ENCODE assay signal across 16 cellular contexts in genomic region chr10:114328278-114328812, GRCh38.
DNase-seq lines count a peak whose midpoint lies in the region; ATAC-seq and TF ChIP-seq lines count a peak whose summit lies in the region.
"Had no signal": no experiment of that assay in that cellular context is flagged by ENCODE, and none has a peak within 500 bp of the region (broad histone marks: within the 10 kb centered on the region; RNA-seq: fewer than 3 reads in every experiment).

No MANE protein-coding gene starts in this region.

- WGBS in esophagus muscularis mucosa: 80% methylated on average over 1 of the region's 10 CpGs
- WGBS in mesenchymal stem cell: 82% methylated on average over 8 of the region's 10 CpGs
- 76 to 93% (median 83%) methylated on average over 4 to 10 of the region's 10 CpGs for WGBS in spleen, 5 donors

- H4K91ac ChIP-seq in mesenchymal stem cell (ENCODE audit: low read length): peak overlapping the region; percentile 84

- H3K79me1 ChIP-seq in mesenchymal stem cell (replicated peaks; ENCODE audit: low read length, poor library complexity, severe bottlenecking): no peaks in the 10 kb centered on the region

- H3K27me3 ChIP-seq in esophagus muscularis mucosa (no peaks in the 10 kb centered on the region), mesenchymal stem cell (ENCODE audit: control insufficient read depth in 1 of 2, insufficient read depth in 1 of 2, low read length in 2 of 2) (peaks cover 0 to 33% of the 10 kb centered on the region in 2 experiments), spleen (replicated peaks in 1 of 7) (no peaks in the 10 kb centered on the region)

- H2BK12ac ChIP-seq in mesenchymal stem cell (ENCODE audit: low read length in 2 of 2): peak overlapping the region in 1 of 2 experiments; percentile 66

- H3K4me3 ChIP-seq in esophagus muscularis mucosa (no peak overlapping the region), mesenchymal stem cell (ENCODE audit: insufficient read depth in 1 of 2, low read depth in 1 of 2, low read length in 2 of 2) (no peak overlapping the region), spleen (no peak overlapping the region)
- H3K4me3 ChIP-seq: HAP-1 had no signal

- no peak overlapping the region for H3K4me2 ChIP-seq in mesenchymal stem cell (ENCODE audit: low read length, poor library complexity, severe bottlenecking)

- peak overlapping the region in 1 of 2 experiments; percentile 43 for H3K4ac ChIP-seq in mesenchymal stem cell (ENCODE audit: low read depth in 1 of 2, low read length in 2 of 2)

- no peak for TF ChIP-seq CTCF in esophagus muscularis mucosa (IDR thresholded peaks at IDR 0.05)
- TF ChIP-seq CTCF in spleen (IDR thresholded peaks at IDR 0.05 in 8 of 11, conservative IDR thresholded peaks at IDR 0.05 in 3 of 11): no peak

- H3K36me3 ChIP-seq in esophagus muscularis mucosa (peaks cover 0 to 13% (median 0%) of the 10 kb centered on the region in 4 donors), mesenchymal stem cell (ENCODE audit: control insufficient read depth in 1 of 2, insufficient read depth in 2 of 2, low read depth in 1 of 2, low read length in 2 of 2) (peaks cover 0 to 5% of the 10 kb centered on the region in 2 experiments), spleen (peaks cover 0 to 78% (median 7%) of the 10 kb centered on the region in 6 donors)
- H3K36me3 ChIP-seq: HAP-1 had no signal

- no peak overlapping the region for H3K23ac ChIP-seq in mesenchymal stem cell (ENCODE audit: low read length in 2 of 2)

- no peak overlapping the region for H3K9ac ChIP-seq in mesenchymal stem cell (ENCODE audit: low read length)

- TF ChIP-seq POLR2A in esophagus muscularis mucosa (IDR thresholded peaks at IDR 0.05; ENCODE audit: low read depth) (no peak), spleen (IDR thresholded peaks at IDR 0.05) (no peak)

- H2BK5ac ChIP-seq in mesenchymal stem cell (ENCODE audit: low read depth, low read length, poor library complexity, severe bottlenecking): no peak overlapping the region

- no peak overlapping the region for H2AFZ ChIP-seq in mesenchymal stem cell (ENCODE audit: low read depth, low read length)

- H2BK15ac ChIP-seq in mesenchymal stem cell (ENCODE audit: low read depth, poor library complexity, severe bottlenecking): peak overlapping the region; percentile 41

- H4K8ac ChIP-seq in mesenchymal stem cell (ENCODE audit: low read length): peak overlapping the region; percentile 1

- no peak for ATAC-seq in HG03108 (IDR thresholded peaks at IDR 0.05; ENCODE audit: unreplicated experiment)

- no peak for TF ChIP-seq EP300 in esophagus muscularis mucosa (IDR thresholded peaks at IDR 0.05)

- H2AK5ac ChIP-seq in mesenchymal stem cell (ENCODE audit: low read length, severe bottlenecking): no peak overlapping the region

- H3K14ac ChIP-seq in mesenchymal stem cell (ENCODE audit: low read length in 2 of 2): peak overlapping the region in 1 of 2 experiments; percentile 3

- H3K27ac ChIP-seq in esophagus muscularis mucosa (replicated peaks in 1 of 4) (peak overlapping the region in 3 of 4 donors; percentile 27 to 41 (median 29)), mesenchymal stem cell (ENCODE audit: low read length, poor library complexity, severe bottlenecking) (no peak overlapping the region), spleen (peak overlapping the region in 5 of 8 donors; percentile 10 to 73 (median 54))

- peak overlapping the region; percentile 29 to 31 for H3K18ac ChIP-seq in mesenchymal stem cell (ENCODE audit: low read depth in 1 of 2, low read length in 2 of 2)

- DNase-seq in RPMI8226 (peak; percentile 52), esophagus muscularis mucosa (ENCODE audit: extremely low spot score) (no peak), mesenchymal stem cell (no peak), spleen (no peak), NCI-H1417 treated with DMSO at 0.1 percent for 48 hours (lab: John Stamatoyannopoulos, UW) (no peak), SKM-1 (lab: John Stamatoyannopoulos, UW; ENCODE audit: unreplicated experiment) (no peak)
- DNase-seq: ACHN, DND-41, Karpas-422, NCI-H1436 treated with DMSO at 0.1 percent for 48 hours, NCI-H2029, NCI-H345, NCI-H526, PC-3 had no signal

- no peaks in the 10 kb centered on the region for H3K9me3 ChIP-seq in esophagus muscularis mucosa
- no peaks in the 10 kb centered on the region for H3K9me3 ChIP-seq in mesenchymal stem cell (ENCODE audit: control insufficient read depth, low read length)
- H3K9me3 ChIP-seq in spleen: no peaks in the 10 kb centered on the region
- H3K9me3 ChIP-seq: HAP-1 had no signal

- H3K4me1 ChIP-seq in esophagus muscularis mucosa: peaks cover 16 to 46% (median 27%) of the 10 kb centered on the region in 4 donors
- H3K4me1 ChIP-seq in mesenchymal stem cell (ENCODE audit: control insufficient read depth, insufficient read depth, low read depth, low read length): peaks cover 1% of the 10 kb centered on the region
- peaks cover 3 to 42% (median 17%) of the 10 kb centered on the region in 6 donors for H3K4me1 ChIP-seq in spleen
- H3K4me1 ChIP-seq: HAP-1 had no signal

- no peak overlapping the region for H2BK120ac ChIP-seq in mesenchymal stem cell (ENCODE audit: low read depth, low read length)

- intact Hi-C loops in esophagus muscularis mucosa (cut with DNase I) (no loop called here), spleen (cut with DNase I; ENCODE audit: low total_unique reads) (no loop called here)
